ENCODE assay signal across 9 cellular contexts in genomic region chr2:170530284-170530745, GRCh38.
DNase-seq lines count a peak whose midpoint lies in the region; ATAC-seq, FAIRE-seq and TF ChIP-seq lines count a peak whose summit lies in the region.
"Had no signal": no experiment of that assay in that cellular context is flagged by ENCODE, and none has a peak within 500 bp of the region (broad histone marks: within the 10 kb centered on the region; RNA-seq: fewer than 3 reads in every experiment).

No MANE protein-coding gene starts in this region.

- 5 to 14% (median 12%) methylated on average over 7 of the region's 7 CpGs for WGBS in small intestine, 3 donors

- H3K4me1 ChIP-seq in left ventricle myocardium inferior (peaks cover 29% of the 10 kb centered on the region), small intestine (ENCODE audit: control insufficient read depth in 2 of 2, insufficient read depth in 1 of 2, low read depth in 1 of 2, low read length in 1 of 2) (peaks cover 0 to 6% of the 10 kb centered on the region in 2 donors)

- H3K27me3 ChIP-seq in left ventricle myocardium inferior (ENCODE audit: low read depth), result no peaks in the 10 kb centered on the region
- no peaks in the 10 kb centered on the region for H3K27me3 ChIP-seq in small intestine (ENCODE audit: control insufficient read depth in 2 of 2, insufficient read depth in 2 of 2, low read length in 2 of 2)

- intact Hi-C loops in left ventricle myocardium inferior (cut with micrococcal nuclease), result no loop called here

- H3K9me3 ChIP-seq in left ventricle myocardium inferior (replicated peaks), result no peaks in the 10 kb centered on the region
- H3K9me3 ChIP-seq in small intestine (ENCODE audit: control insufficient read depth, low read depth), result no peaks in the 10 kb centered on the region

- DNase-seq in LNCaP clone FGC (ENCODE audit: low read depth) (peak; percentile 75), SHP77 (lab: John Stamatoyannopoulos, UW) (peak; percentile 85 to 86), left ventricle myocardium inferior (peak; percentile 80), small intestine (peak; percentile 77), cortex of kidney (lab: John Stamatoyannopoulos, UW) (no peak)
- DNase-seq in central memory CD4-positive, alpha-beta T cell, result no peak

- FAIRE-seq in small intestine (lab: Jason Lieb, UNC), result no peak

- H3K27ac ChIP-seq in left ventricle myocardium inferior (replicated peaks), result peak overlapping the region; percentile 78
- H3K27ac ChIP-seq in small intestine (ENCODE audit: low read depth in 1 of 2, low read length in 1 of 2), result no peak overlapping the region
- H3K27ac ChIP-seq: KMS-11 had no signal

- H3K4me3 ChIP-seq in LNCaP clone FGC (ENCODE audit: low read depth, low read length) (peak overlapping the region; percentile 39), left ventricle myocardium inferior (peak overlapping the region; percentile 49), small intestine (ENCODE audit: low read depth in 1 of 2, low read length in 2 of 2) (no peak overlapping the region)

- ATAC-seq in HG03135 (IDR thresholded peaks at IDR 0.05; ENCODE audit: unreplicated experiment), result no peak
- ATAC-seq in GM19324 (IDR thresholded peaks at IDR 0.05; ENCODE audit: low FRiP score, unreplicated experiment), result no peak

- no peak for TF ChIP-seq CTCF in LNCaP clone FGC (IDR thresholded peaks at IDR 0.05; ENCODE audit: control insufficient read depth, extremely low read depth, insufficient read depth)
- TF ChIP-seq CTCF in left ventricle myocardium inferior (IDR thresholded peaks at IDR 0.05; ENCODE audit: borderline replicate concordance), result no peak

- H3K36me3 ChIP-seq in left ventricle myocardium inferior (no peaks in the 10 kb centered on the region), small intestine (ENCODE audit: control insufficient read depth in 2 of 2, insufficient read depth in 2 of 2, low read length in 2 of 2) (no peaks in the 10 kb centered on the region)

Comparison
In these comparisons a context has a peak if more than half of its experiments do, and no peak if none do; other contexts are left out.
1. DNase-seq: peak in LNCaP clone FGC (single experiment), SHP77 (2 of 2), left ventricle myocardium inferior (single experiment) and small intestine (single experiment); none in central memory CD4-positive, alpha-beta T cell (single experiment) and cortex of kidney (single experiment).
2. H3K4me3 ChIP-seq: peak in LNCaP clone FGC (single experiment) and left ventricle myocardium inferior (single experiment); none in small intestine (0 of 2).